Comparison of ENCODE assay signal across 8 cellular contexts in the genomic region with DNA sequence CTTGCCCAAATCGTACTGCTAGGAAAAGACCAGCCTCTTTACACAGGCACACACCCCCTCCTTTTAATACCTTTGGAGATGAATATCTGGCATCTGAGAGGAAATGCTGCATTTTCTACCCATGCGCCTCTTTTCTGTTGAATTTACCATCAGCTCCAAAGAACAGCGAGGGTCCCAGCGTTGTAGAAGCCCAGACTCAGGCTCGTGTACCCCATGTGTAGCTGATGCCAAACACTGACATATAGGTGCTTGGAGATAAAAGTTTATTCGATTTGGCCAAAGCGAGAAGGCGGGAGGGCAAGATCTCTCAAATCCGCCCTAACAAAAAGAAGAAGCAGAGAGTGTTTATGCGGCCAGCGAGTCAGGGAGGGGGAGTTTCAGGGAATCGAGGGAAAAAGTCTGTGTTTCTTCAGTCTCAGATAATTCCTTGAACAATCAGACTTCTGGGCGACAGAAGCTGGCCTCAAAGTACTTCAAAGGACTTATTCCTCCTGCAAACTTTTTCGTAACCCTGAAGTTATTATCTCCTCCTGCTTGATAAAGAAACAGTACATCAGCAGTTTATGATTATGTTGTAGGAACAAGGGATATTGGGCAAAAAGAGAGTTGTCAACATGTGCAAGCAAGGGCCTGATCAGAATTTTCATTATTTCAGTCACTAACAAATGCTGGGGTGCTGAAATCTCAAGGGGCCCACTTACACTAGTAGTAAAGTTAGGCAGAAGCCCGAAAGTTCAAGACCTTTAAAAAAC. TPM values are rescaled to one million over a fixed set of nuclear protein-coding genes. Genes with fewer than 3 reads are reported as not detected.
DNase-seq lines count a peak whose midpoint lies in the region; ATAC-seq and TF ChIP-seq lines count a peak whose summit lies in the region.

No MANE protein-coding gene starts in this region.

- peak overlapping the region; percentile 16 for H3K27ac Mint-ChIP-seq in stimulated activated naive B cell treated with anti-CD40 and anti-IgM and Interleukin-4, amounts not matched to agents 10 μg/mL and 1 μg/mL and 100 μg/mL, for 72 hours

- no peaks in the 10 kb centered on the region for H3K27me3 ChIP-seq in WERI-Rb-1 (ENCODE audit: insufficient read depth, low read depth, severe bottlenecking)
- no peaks in the 10 kb centered on the region for H3K27me3 ChIP-seq in hepatocyte

- WGBS in hepatocyte (ENCODE audit: low lambda C conversion rate, missing lambda C conversion rate) = 8% methylated on average over 15 of the region's 15 CpGs

- DNase-seq in activated effector memory CD4-positive, alpha-beta T cell treated with Interleukin-2 at 50 U/mL for 16 hours = peak; percentile 3
- no peak for DNase-seq in activated effector memory CD4-positive, alpha-beta T cell treated with anti-CD3 and anti-CD28 coated beads, Interleukin-2, amount 50 U/mL, for 16 hours
- DNase-seq in WERI-Rb-1 (no peak), hepatocyte (ENCODE audit: low spot score) (no peak)
- DNase-seq in stimulated activated naive B cell treated with anti-CD40 and anti-IgM and Interleukin-4, amounts not matched to agents 10 μg/mL and 1 μg/mL and 100 μg/mL, for 72 hours = no peak
- DNase-seq in stimulated activated CD4-positive, alpha-beta T cell treated with anti-CD3 and anti-CD28 coated beads, Interleukin-4, amount 100 ng/mL, for 24 hours = no peak
- no peak for DNase-seq in stimulated activated CD4-positive, alpha-beta T cell treated with anti-CD3 and anti-CD28 coated beads, Interleukin-2, amount 100 ng/mL, for 24 hours

- no peaks in the 10 kb centered on the region for H3K9me2 ChIP-seq in hepatocyte (replicated peaks; ENCODE audit: insufficient read depth)

- H3K36me3 ChIP-seq in WERI-Rb-1 (no peaks in the 10 kb centered on the region), hepatocyte (replicated peaks; ENCODE audit: insufficient read depth, low read depth) (no peaks in the 10 kb centered on the region)

- no peak overlapping the region for H3K27ac ChIP-seq in WERI-Rb-1
- H3K27ac ChIP-seq in hepatocyte = peak overlapping the region; percentile 15

- H3K4me1 ChIP-seq in hepatocyte (ENCODE audit: insufficient read depth) = no peaks in the 10 kb centered on the region

- peaks cover 20 to 27% of the 10 kb centered on the region in 2 donors for H3K4me1 Mint-ChIP-seq in stimulated activated naive B cell treated with anti-CD40 and anti-IgM and Interleukin-4, amounts not matched to agents 10 μg/mL and 1 μg/mL and 100 μg/mL, for 72 hours

- H3K79me2 ChIP-seq in hepatocyte = peaks cover 34% of the 10 kb centered on the region

- H3K9me3 ChIP-seq in WERI-Rb-1 (ENCODE audit: severe bottlenecking) = no peaks in the 10 kb centered on the region
- no peaks in the 10 kb centered on the region for H3K9me3 ChIP-seq in hepatocyte (ENCODE audit: low read depth)

- H3K36me3 Mint-ChIP-seq in stimulated activated naive B cell treated with anti-CD40 and anti-IgM and Interleukin-4, amounts not matched to agents 10 μg/mL and 1 μg/mL and 100 μg/mL, for 72 hours = no peaks in the 10 kb centered on the region

- H3K4me3 ChIP-seq in WERI-Rb-1 (ENCODE audit: low read depth, low read length) (peak overlapping the region; percentile 50), hepatocyte (peak overlapping the region; percentile 27)

- ATAC-seq in HG03045 (IDR thresholded peaks at IDR 0.05; ENCODE audit: unreplicated experiment) = peak; percentile 7
- peak; percentile 12 to 15 for ATAC-seq in stimulated activated naive B cell treated with anti-CD40 and anti-IgM and Interleukin-4, amounts not matched to agents 10 μg/mL and 1 μg/mL and 100 μg/mL, for 72 hours (replicated peaks)

- H3K9me3 Mint-ChIP-seq in stimulated activated naive B cell treated with anti-CD40 and anti-IgM and Interleukin-4, amounts not matched to agents 10 μg/mL and 1 μg/mL and 100 μg/mL, for 72 hours = no peaks in the 10 kb centered on the region

- H2AFZ ChIP-seq in hepatocyte = peak overlapping the region; percentile 60

- TF ChIP-seq CTCF in WERI-Rb-1 (IDR thresholded peaks at IDR 0.05; ENCODE audit: low read depth, low read length) (no peak), hepatocyte (IDR thresholded peaks at IDR 0.05; ENCODE audit: poor library complexity) (no peak)

- no peaks in the 10 kb centered on the region for H4K20me1 ChIP-seq in hepatocyte (ENCODE audit: insufficient read depth, poor library complexity, severe bottlenecking)

- peak overlapping the region; percentile 89 for H3K4me3 Mint-ChIP-seq in stimulated activated naive B cell treated with anti-CD40 and anti-IgM and Interleukin-4, amounts not matched to agents 10 μg/mL and 1 μg/mL and 100 μg/mL, for 72 hours

- peak overlapping the region; percentile 82 for H3K4me2 ChIP-seq in hepatocyte

- no peaks in the 10 kb centered on the region for H3K27me3 Mint-ChIP-seq in stimulated activated naive B cell treated with anti-CD40 and anti-IgM and Interleukin-4, amounts not matched to agents 10 μg/mL and 1 μg/mL and 100 μg/mL, for 72 hours

RNA-seq across cellular contexts. Expression of a gene that starts 0.6 kb away (rescaled TPM):
- total RNA-seq in hepatocyte = 170 and 183 TPM in 2 replicates
- polyA plus RNA-seq in hepatocyte = 126 and 135 TPM in 2 replicates

RNA-seq across cellular contexts. Expression of a gene that starts 35.9 kb away (rescaled TPM):
- total RNA-seq in hepatocyte = not detected in 2 replicates
- not detected in 2 replicates for polyA plus RNA-seq in hepatocyte
